Comparison of ENCODE assay signal across 20 cellular contexts in the genomic region with DNA sequence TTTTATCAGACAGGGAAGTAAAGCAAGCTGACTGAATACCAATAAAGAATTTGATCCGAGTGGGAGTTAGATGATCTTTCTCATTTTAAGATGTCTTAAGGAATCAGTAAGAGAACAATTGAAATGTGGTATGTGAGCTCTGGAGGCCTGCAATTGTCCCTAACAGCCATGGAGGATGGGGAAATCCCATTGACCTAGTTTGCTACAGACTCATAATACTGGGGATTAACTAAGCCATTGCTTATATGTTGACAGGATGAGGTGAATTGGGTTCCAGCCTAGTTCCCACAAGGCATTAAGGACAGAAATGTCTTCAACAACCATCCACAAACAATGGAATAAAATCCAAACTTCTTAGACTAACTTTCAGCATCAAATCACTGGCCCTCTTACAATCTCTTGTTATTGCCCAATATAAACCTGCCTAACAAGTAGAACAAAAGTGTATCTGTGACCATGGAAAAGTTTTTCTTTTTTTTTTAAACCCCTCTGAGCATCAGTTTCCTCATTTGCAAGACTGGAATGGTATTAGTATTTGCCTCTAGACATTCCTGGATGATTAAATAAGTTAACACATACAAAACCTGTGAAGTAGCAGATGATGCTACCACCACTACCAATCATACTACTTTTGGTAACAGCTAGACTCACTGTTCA.
"Had no signal": no experiment of that assay in that cellular context is flagged by ENCODE, and none has a peak within 500 bp of the region (broad histone marks: within the 10 kb centered on the region; RNA-seq: fewer than 3 reads in every experiment).

No MANE protein-coding gene starts in this region.

- ATAC-seq: activated T-cell treated with anti-CD3 and anti-CD28 coated beads, Interleukin-2, amount 50 U/mL, for 72 hours; body of pancreas; heart left ventricle; left lobe of liver; lower lobe of right lung; naive thymus-derived CD8-positive, alpha-beta T cell; stimulated activated naive CD8-positive, alpha-beta T cell treated with anti-CD3 and anti-CD28 coated beads, Interleukin-15, Interleukin-2, amounts not matched to agents 100 U/mL and 50 U/mL, for 24 hours had no signal

- H3K36me3 ChIP-seq: esophagus squamous epithelium, heart left ventricle, lower lobe of right lung, upper lobe of left lung had no signal

- H3K4me3 ChIP-seq: body of pancreas, esophagus squamous epithelium, heart left ventricle, lower lobe of right lung, upper lobe of left lung had no signal

- H3K27me3 ChIP-seq: body of pancreas, esophagus squamous epithelium, heart left ventricle, upper lobe of left lung had no signal

- H3K4me1 ChIP-seq: body of pancreas, esophagus squamous epithelium, heart left ventricle, lower lobe of right lung, upper lobe of left lung had no signal

- DNase-seq: activated CD4-positive, alpha-beta memory T cell treated with anti-CD3 and anti-CD28 coated beads for 36 hours; activated CD4-positive, alpha-beta T cell treated with anti-CD3 and anti-CD28 coated beads for 48 hours; activated CD4-positive, CD25-positive, alpha-beta regulatory T cell; activated effector memory CD4-positive, alpha-beta T cell treated with anti-CD3 and anti-CD28 coated beads, Interleukin-2, amount 50 U/mL, for 16 hours; activated naive CD4-positive, alpha-beta T cell treated with anti-CD3 and anti-CD28 coated beads, Interleukin-2, amount 10 ng/mL, durations not matched to agents 7 days and 5 days; activated T-cell treated with anti-CD3 and anti-CD28 coated beads, Interleukin-2, amount 50 U/mL, for 72 hours; body of pancreas; dermis blood vessel endothelial cell; effector CD8-positive, alpha-beta T cell; esophagus squamous epithelium; heart left ventricle; kidney; lower lobe of right lung; naive thymus-derived CD8-positive, alpha-beta T cell; stimulated activated CD4-positive, alpha-beta T cell treated with anti-CD3 and anti-CD28 coated beads, Interleukin-4, amount 100 ng/mL, for 4 hours; stimulated activated naive CD8-positive, alpha-beta T cell treated with anti-CD3 and anti-CD28 coated beads, Interleukin-15, Interleukin-2, amounts not matched to agents 100 U/mL and 50 U/mL, for 24 hours; T-helper 1 cell; T1000; upper lobe of left lung had no signal

- H3K9me3 ChIP-seq: body of pancreas, esophagus squamous epithelium, heart left ventricle, lower lobe of right lung, upper lobe of left lung had no signal
